1 cellular context compared by ENCODE assay signal in the genomic region with DNA sequence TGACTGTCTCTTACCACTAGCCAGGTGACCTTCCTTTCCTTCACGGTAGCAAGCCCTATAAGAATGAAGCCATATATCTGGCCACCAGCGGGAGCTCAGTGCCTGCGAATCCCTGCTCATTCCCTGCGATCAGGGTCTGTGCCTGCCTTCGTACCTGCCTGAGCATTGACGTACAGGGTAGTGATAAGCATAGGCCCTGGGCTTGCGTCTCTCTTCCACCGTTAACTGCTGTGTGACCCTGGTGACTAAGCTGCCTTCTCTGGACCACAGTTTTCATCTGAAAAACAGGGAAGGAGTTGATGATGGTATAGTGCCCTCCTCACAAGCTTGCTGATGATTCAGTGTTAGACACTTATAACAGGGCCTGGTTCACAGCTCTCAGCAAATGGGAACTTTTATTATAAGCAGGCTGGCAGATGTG.
TF ChIP-seq lines count a peak whose summit lies in the region.

No MANE protein-coding gene starts in this region.

TF ChIP-seq in WTC11, 78 proteins besides CTCF, POLR2A, EP300 and RAD21 (continued from another document):
- TF ChIP-seq, protein P1, sequence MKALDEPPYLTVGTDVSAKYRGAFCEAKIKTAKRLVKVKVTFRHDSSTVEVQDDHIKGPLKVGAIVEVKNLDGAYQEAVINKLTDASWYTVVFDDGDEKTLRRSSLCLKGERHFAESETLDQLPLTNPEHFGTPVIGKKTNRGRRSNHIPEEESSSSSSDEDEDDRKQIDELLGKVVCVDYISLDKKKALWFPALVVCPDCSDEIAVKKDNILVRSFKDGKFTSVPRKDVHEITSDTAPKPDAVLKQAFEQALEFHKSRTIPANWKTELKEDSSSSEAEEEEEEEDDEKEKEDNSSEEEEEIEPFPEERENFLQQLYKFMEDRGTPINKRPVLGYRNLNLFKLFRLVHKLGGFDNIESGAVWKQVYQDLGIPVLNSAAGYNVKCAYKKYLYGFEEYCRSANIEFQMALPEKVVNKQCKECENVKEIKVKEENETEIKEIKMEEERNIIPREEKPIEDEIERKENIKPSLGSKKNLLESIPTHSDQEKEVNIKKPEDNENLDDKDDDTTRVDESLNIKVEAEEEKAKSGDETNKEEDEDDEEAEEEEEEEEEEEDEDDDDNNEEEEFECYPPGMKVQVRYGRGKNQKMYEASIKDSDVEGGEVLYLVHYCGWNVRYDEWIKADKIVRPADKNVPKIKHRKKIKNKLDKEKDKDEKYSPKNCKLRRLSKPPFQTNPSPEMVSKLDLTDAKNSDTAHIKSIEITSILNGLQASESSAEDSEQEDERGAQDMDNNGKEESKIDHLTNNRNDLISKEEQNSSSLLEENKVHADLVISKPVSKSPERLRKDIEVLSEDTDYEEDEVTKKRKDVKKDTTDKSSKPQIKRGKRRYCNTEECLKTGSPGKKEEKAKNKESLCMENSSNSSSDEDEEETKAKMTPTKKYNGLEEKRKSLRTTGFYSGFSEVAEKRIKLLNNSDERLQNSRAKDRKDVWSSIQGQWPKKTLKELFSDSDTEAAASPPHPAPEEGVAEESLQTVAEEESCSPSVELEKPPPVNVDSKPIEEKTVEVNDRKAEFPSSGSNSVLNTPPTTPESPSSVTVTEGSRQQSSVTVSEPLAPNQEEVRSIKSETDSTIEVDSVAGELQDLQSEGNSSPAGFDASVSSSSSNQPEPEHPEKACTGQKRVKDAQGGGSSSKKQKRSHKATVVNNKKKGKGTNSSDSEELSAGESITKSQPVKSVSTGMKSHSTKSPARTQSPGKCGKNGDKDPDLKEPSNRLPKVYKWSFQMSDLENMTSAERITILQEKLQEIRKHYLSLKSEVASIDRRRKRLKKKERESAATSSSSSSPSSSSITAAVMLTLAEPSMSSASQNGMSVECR (CRISPR knock-in tag; IDR thresholded peaks at IDR 0.05; ENCODE audit: borderline replicate concordance), result no peak
- TF ChIP-seq, protein P2, sequence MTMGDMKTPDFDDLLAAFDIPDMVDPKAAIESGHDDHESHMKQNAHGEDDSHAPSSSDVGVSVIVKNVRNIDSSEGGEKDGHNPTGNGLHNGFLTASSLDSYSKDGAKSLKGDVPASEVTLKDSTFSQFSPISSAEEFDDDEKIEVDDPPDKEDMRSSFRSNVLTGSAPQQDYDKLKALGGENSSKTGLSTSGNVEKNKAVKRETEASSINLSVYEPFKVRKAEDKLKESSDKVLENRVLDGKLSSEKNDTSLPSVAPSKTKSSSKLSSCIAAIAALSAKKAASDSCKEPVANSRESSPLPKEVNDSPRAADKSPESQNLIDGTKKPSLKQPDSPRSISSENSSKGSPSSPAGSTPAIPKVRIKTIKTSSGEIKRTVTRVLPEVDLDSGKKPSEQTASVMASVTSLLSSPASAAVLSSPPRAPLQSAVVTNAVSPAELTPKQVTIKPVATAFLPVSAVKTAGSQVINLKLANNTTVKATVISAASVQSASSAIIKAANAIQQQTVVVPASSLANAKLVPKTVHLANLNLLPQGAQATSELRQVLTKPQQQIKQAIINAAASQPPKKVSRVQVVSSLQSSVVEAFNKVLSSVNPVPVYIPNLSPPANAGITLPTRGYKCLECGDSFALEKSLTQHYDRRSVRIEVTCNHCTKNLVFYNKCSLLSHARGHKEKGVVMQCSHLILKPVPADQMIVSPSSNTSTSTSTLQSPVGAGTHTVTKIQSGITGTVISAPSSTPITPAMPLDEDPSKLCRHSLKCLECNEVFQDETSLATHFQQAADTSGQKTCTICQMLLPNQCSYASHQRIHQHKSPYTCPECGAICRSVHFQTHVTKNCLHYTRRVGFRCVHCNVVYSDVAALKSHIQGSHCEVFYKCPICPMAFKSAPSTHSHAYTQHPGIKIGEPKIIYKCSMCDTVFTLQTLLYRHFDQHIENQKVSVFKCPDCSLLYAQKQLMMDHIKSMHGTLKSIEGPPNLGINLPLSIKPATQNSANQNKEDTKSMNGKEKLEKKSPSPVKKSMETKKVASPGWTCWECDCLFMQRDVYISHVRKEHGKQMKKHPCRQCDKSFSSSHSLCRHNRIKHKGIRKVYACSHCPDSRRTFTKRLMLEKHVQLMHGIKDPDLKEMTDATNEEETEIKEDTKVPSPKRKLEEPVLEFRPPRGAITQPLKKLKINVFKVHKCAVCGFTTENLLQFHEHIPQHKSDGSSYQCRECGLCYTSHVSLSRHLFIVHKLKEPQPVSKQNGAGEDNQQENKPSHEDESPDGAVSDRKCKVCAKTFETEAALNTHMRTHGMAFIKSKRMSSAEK (CRISPR knock-in tag; IDR thresholded peaks at IDR 0.05; ENCODE audit: borderline replicate concordance), result no peak
- TF ChIP-seq ZNF263 (CRISPR knock-in tag; IDR thresholded peaks at IDR 0.05; ENCODE audit: low read depth) (no peak), ETV6 (CRISPR knock-in tag; IDR thresholded peaks at IDR 0.05) (no peak)
